In genomic region chr5:35674049-35674448, GRCh38 we compare ENCODE assay signal across 19 cellular contexts. TPM values are rescaled to one million over a fixed set of nuclear protein-coding genes. Genes with fewer than 3 reads are reported as not detected.
A peak's percentile ranks its signal among the peaks of the same experiment; 100 is the strongest.
DNase-seq lines count a peak whose midpoint lies in the region; ATAC-seq and TF ChIP-seq lines count a peak whose summit lies in the region.
"Had no signal": no experiment of that assay in that cellular context is flagged by ENCODE, and none has a peak within 500 bp of the region (broad histone marks: within the 10 kb centered on the region; RNA-seq: fewer than 3 reads in every experiment).

No MANE protein-coding gene starts in this region.

- peaks cover 68% of the 10 kb centered on the region for H3K4me1 Mint-ChIP-seq in stimulated activated naive CD8-positive, alpha-beta T cell treated with anti-CD3 and anti-CD28 coated beads, Interleukin-15, Interleukin-2, amounts not matched to agents 100 ng/mL and 50 ng/mL, for 24 hours (ENCODE audit: low read depth)
- H3K4me1 Mint-ChIP-seq in T-helper 2 cell treated with Interferon-gamma antibody and Interleukin-4, amounts not matched to agents 5 μg/mL and 100 μg/mL, for 36 hours (ENCODE audit: low read depth) = peaks cover 46% of the 10 kb centered on the region
- H3K4me1 Mint-ChIP-seq in central memory CD8-positive, alpha-beta T cell = peaks cover 43% of the 10 kb centered on the region
- H3K4me1 Mint-ChIP-seq: CD14-positive monocyte had no signal

- TF ChIP-seq CTCF in GM13976 (IDR thresholded peaks at IDR 0.05; ENCODE audit: borderline replicate concordance, control extremely low read depth, extremely low read depth, insufficient read depth, missing control alignments) = no peak

- H3K27ac Mint-ChIP-seq in stimulated activated naive CD8-positive, alpha-beta T cell treated with anti-CD3 and anti-CD28 coated beads, Interleukin-15, Interleukin-2, amounts not matched to agents 100 ng/mL and 50 ng/mL, for 24 hours = peak overlapping the region; percentile 78
- peak overlapping the region; percentile 24 for H3K27ac Mint-ChIP-seq in T-helper 2 cell treated with Interferon-gamma antibody and Interleukin-4, amounts not matched to agents 5 μg/mL and 100 μg/mL, for 36 hours
- peak overlapping the region; percentile 83 for H3K27ac Mint-ChIP-seq in central memory CD8-positive, alpha-beta T cell (ENCODE audit: low read depth)
- H3K27ac Mint-ChIP-seq: CD14-positive monocyte; stimulated activated naive B cell treated with anti-CD40 and anti-IgM and Interleukin-4, amounts not matched to agents 10 μg/mL and 1 μg/mL and 100 μg/mL, for 72 hours had no signal

- DNase-seq in stimulated activated naive CD8-positive, alpha-beta T cell treated with anti-CD3 and anti-CD28 coated beads, Interleukin-15, Interleukin-2, amounts not matched to agents 100 U/mL and 50 U/mL, for 24 hours = no peak
- DNase-seq in T-helper 2 cell treated with Interferon-gamma antibody and Interleukin-4, amounts not matched to agents 5 μg/mL and 100 μg/mL, for 36 hours (ENCODE audit: low spot score) = no peak
- no peak for DNase-seq in central memory CD8-positive, alpha-beta T cell (ENCODE audit: low spot score in 2 of 2)
- no peak for DNase-seq in cardiac septum (ENCODE audit: low spot score)
- DNase-seq in GM13976 (ENCODE audit: low spot score) = no peak
- DNase-seq: activated CD8-positive, alpha-beta memory T cell treated with anti-CD3 and anti-CD28 coated beads, Interleukin-2, amount 50 U/mL, for 48 hours; dermis blood vessel endothelial cell; left cardiac atrium; MM.1S; NCI-H1417; NCI-H2081; NCI-H345; NCI-H82; right lobe of liver; stimulated activated CD4-positive, alpha-beta T cell treated with anti-CD3 and anti-CD28 coated beads, Interleukin-4, amount 100 ng/mL, for 4 hours; stimulated activated naive B cell treated with anti-CD40 and anti-IgM and Interleukin-4, amounts not matched to agents 10 μg/mL and 1 μg/mL and 100 μg/mL, for 72 hours had no signal

- H3K9me3 Mint-ChIP-seq in stimulated activated naive CD8-positive, alpha-beta T cell treated with anti-CD3 and anti-CD28 coated beads, Interleukin-15, Interleukin-2, amounts not matched to agents 100 ng/mL and 50 ng/mL, for 24 hours = no peaks in the 10 kb centered on the region
- H3K9me3 Mint-ChIP-seq in T-helper 2 cell treated with Interferon-gamma antibody and Interleukin-4, amounts not matched to agents 5 μg/mL and 100 μg/mL, for 36 hours = no peaks in the 10 kb centered on the region
- no peaks in the 10 kb centered on the region for H3K9me3 Mint-ChIP-seq in central memory CD8-positive, alpha-beta T cell
- H3K9me3 Mint-ChIP-seq: stimulated activated naive B cell treated with anti-CD40 and anti-IgM and Interleukin-4, amounts not matched to agents 10 μg/mL and 1 μg/mL and 100 μg/mL, for 72 hours had no signal

- no peak for ATAC-seq in stimulated activated naive CD8-positive, alpha-beta T cell treated with anti-CD3 and anti-CD28 coated beads, Interleukin-15, Interleukin-2, amounts not matched to agents 100 U/mL and 50 U/mL, for 24 hours
- peak; percentile 31 for ATAC-seq in central memory CD8-positive, alpha-beta T cell (replicated peaks; ENCODE audit: extremely low read depth, poor library complexity, severe bottlenecking)
- ATAC-seq in GM21390 (IDR thresholded peaks at IDR 0.05; ENCODE audit: unreplicated experiment) = no peak
- ATAC-seq: left cardiac atrium; right lobe of liver; stimulated activated naive B cell treated with anti-CD40 and anti-IgM and Interleukin-4, amounts not matched to agents 10 μg/mL and 1 μg/mL and 100 μg/mL, for 72 hours had no signal

- H3K36me3 Mint-ChIP-seq in stimulated activated naive CD8-positive, alpha-beta T cell treated with anti-CD3 and anti-CD28 coated beads, Interleukin-15, Interleukin-2, amounts not matched to agents 100 ng/mL and 50 ng/mL, for 24 hours (ENCODE audit: low read depth) = no peaks in the 10 kb centered on the region
- peaks cover 4% of the 10 kb centered on the region for H3K36me3 Mint-ChIP-seq in T-helper 2 cell treated with Interferon-gamma antibody and Interleukin-4, amounts not matched to agents 5 μg/mL and 100 μg/mL, for 36 hours (ENCODE audit: low read depth)
- H3K36me3 Mint-ChIP-seq in central memory CD8-positive, alpha-beta T cell (ENCODE audit: insufficient read depth) = peaks cover 3% of the 10 kb centered on the region
- H3K36me3 Mint-ChIP-seq: stimulated activated naive B cell treated with anti-CD40 and anti-IgM and Interleukin-4, amounts not matched to agents 10 μg/mL and 1 μg/mL and 100 μg/mL, for 72 hours had no signal

- intact Hi-C loops in cardiac septum (cut with DNase I) = no loop called here

- H3K4me3 Mint-ChIP-seq in stimulated activated naive CD8-positive, alpha-beta T cell treated with anti-CD3 and anti-CD28 coated beads, Interleukin-15, Interleukin-2, amounts not matched to agents 100 ng/mL and 50 ng/mL, for 24 hours = no peak overlapping the region
- H3K4me3 Mint-ChIP-seq in T-helper 2 cell treated with Interferon-gamma antibody and Interleukin-4, amounts not matched to agents 5 μg/mL and 100 μg/mL, for 36 hours = peak overlapping the region; percentile 61
- H3K4me3 Mint-ChIP-seq in central memory CD8-positive, alpha-beta T cell = peak overlapping the region; percentile 26
- H3K4me3 Mint-ChIP-seq: CD14-positive monocyte; stimulated activated naive B cell treated with anti-CD40 and anti-IgM and Interleukin-4, amounts not matched to agents 10 μg/mL and 1 μg/mL and 100 μg/mL, for 72 hours had no signal

- no peaks in the 10 kb centered on the region for H3K27me3 Mint-ChIP-seq in stimulated activated naive CD8-positive, alpha-beta T cell treated with anti-CD3 and anti-CD28 coated beads, Interleukin-15, Interleukin-2, amounts not matched to agents 100 ng/mL and 50 ng/mL, for 24 hours
- H3K27me3 Mint-ChIP-seq in T-helper 2 cell treated with Interferon-gamma antibody and Interleukin-4, amounts not matched to agents 5 μg/mL and 100 μg/mL, for 36 hours (ENCODE audit: low read depth) = no peaks in the 10 kb centered on the region
- no peaks in the 10 kb centered on the region for H3K27me3 Mint-ChIP-seq in central memory CD8-positive, alpha-beta T cell
- H3K27me3 Mint-ChIP-seq: stimulated activated naive B cell treated with anti-CD40 and anti-IgM and Interleukin-4, amounts not matched to agents 10 μg/mL and 1 μg/mL and 100 μg/mL, for 72 hours had no signal

- in situ Hi-C loops in GM13976 (cut with MboI; ENCODE audit: low sequenced_read_pairs, unreplicated experiment) = no loop called here

RNA-seq across cellular contexts. Expression of gene SPEF2, which starts 56.4 kb away (rescaled TPM):
- total RNA-seq in cardiac septum = 2.2 TPM

Comparison
In these comparisons a context has a peak if more than half of its experiments do, and no peak if none do; other contexts are left out.
1. H3K27ac Mint-ChIP-seq: peak in every context shown above with its lines; median percentile 83 in central memory CD8-positive, alpha-beta T cell; 78 in stimulated activated naive CD8-positive, alpha-beta T cell treated with anti-CD3 and anti-CD28 coated beads, Interleukin-15, Interleukin-2, amounts not matched to agents 100 ng/mL and 50 ng/mL, for 24 hours; 24 in T-helper 2 cell treated with Interferon-gamma antibody and Interleukin-4, amounts not matched to agents 5 μg/mL and 100 μg/mL, for 36 hours.